Comparison of ENCODE assay signal across 8 cellular contexts in genomic region chr18:57077786-57078552, GRCh38.
DNase-seq lines count a peak whose midpoint lies in the region; ATAC-seq and TF ChIP-seq lines count a peak whose summit lies in the region.

No MANE protein-coding gene starts in this region.

- peaks cover 0 to 4% (median 3%) of the 10 kb centered on the region in 3 donors for H3K9me3 Mint-ChIP-seq in T-cell
- peaks cover 7% of the 10 kb centered on the region for H3K9me3 Mint-ChIP-seq in type B pancreatic cell

- CTCF ChIA-PET in T-cell (lab: Charles Lee): no interaction called here

- no peaks in the 10 kb centered on the region for H3K36me3 ChIP-seq in WERI-Rb-1

- H3K27me3 Mint-ChIP-seq in T-cell (peaks cover 4 to 14% of the 10 kb centered on the region in 2 donors), type B pancreatic cell (peaks cover 51% of the 10 kb centered on the region)

- POLR2A ChIA-PET in T-cell (lab: Charles Lee): no interaction called here

- peaks cover 7% of the 10 kb centered on the region for H3K9me3 ChIP-seq in WERI-Rb-1 (ENCODE audit: severe bottlenecking)

- H3K36me3 Mint-ChIP-seq in T-cell: no peaks in the 10 kb centered on the region
- H3K36me3 Mint-ChIP-seq in type B pancreatic cell: no peaks in the 10 kb centered on the region

- peak; percentile 92 for ATAC-seq in HG02970 (IDR thresholded peaks at IDR 0.05; ENCODE audit: low FRiP score, unreplicated experiment)
- peak; percentile 25 to 78 (median 69) for ATAC-seq in T-cell (replicated peaks in 1 of 4)
- peak; percentile 84 for ATAC-seq in stimulated activated naive CD8-positive, alpha-beta T cell treated with anti-CD3 and anti-CD28 coated beads, Interleukin-15, Interleukin-2, amounts not matched to agents 100 U/mL and 50 U/mL, for 24 hours

- no peak for TF ChIP-seq CTCF in WERI-Rb-1 (IDR thresholded peaks at IDR 0.05; ENCODE audit: low read depth, low read length)
- TF ChIP-seq CTCF in type B pancreatic cell (conservative IDR thresholded peaks at IDR 0.05): no peak

- H3K4me3 ChIP-seq in WERI-Rb-1 (ENCODE audit: low read depth, low read length): no peak overlapping the region

- no peak overlapping the region for H3K27ac ChIP-seq in WERI-Rb-1

- no peak overlapping the region for H3K27ac Mint-ChIP-seq in T-cell
- H3K27ac Mint-ChIP-seq in type B pancreatic cell: no peak overlapping the region

- DNase-seq in activated T-cell treated with anti-CD3 and anti-CD28 coated beads for 24 hours (ENCODE audit: low read depth) (peak; percentile 5), T-cell (peak in 16 of 34 experiments; percentile 1 to 40 (median 9)), Ammon's horn (ENCODE audit: low spot score) (no peak), WERI-Rb-1 (no peak), type B pancreatic cell (ENCODE audit: extremely low spot score, unreplicated experiment) (no peak)
- DNase-seq in activated T-cell treated with anti-CD3 and anti-CD28 coated beads, Interleukin-2, amount 50 U/mL, for 1 hour: no peak
- DNase-seq in stimulated activated naive CD8-positive, alpha-beta T cell treated with anti-CD3 and anti-CD28 coated beads, Interleukin-15, Interleukin-2, amounts not matched to agents 100 U/mL and 50 U/mL, for 24 hours: peak; percentile 65

- H3K27me3 ChIP-seq in WERI-Rb-1 (ENCODE audit: insufficient read depth, low read depth, severe bottlenecking): no peaks in the 10 kb centered on the region

- H3K4me1 Mint-ChIP-seq in T-cell (peaks cover 8 to 20% (median 13%) of the 10 kb centered on the region in 3 donors), type B pancreatic cell (ENCODE audit: unreplicated experiment) (no peaks in the 10 kb centered on the region)

- H3K4me3 Mint-ChIP-seq in T-cell: peak overlapping the region in 1 of 3 donors; percentile 5
- no peak overlapping the region for H3K4me3 Mint-ChIP-seq in type B pancreatic cell

Comparison
In these comparisons a context has a peak if more than half of its experiments do, and no peak if none do; other contexts are left out.
1. DNase-seq: peak in activated T-cell treated with anti-CD3 and anti-CD28 coated beads for 24 hours (single experiment) and stimulated activated naive CD8-positive, alpha-beta T cell treated with anti-CD3 and anti-CD28 coated beads, Interleukin-15, Interleukin-2, amounts not matched to agents 100 U/mL and 50 U/mL, for 24 hours (single experiment); none in activated T-cell treated with anti-CD3 and anti-CD28 coated beads, Interleukin-2, amount 50 U/mL, for 1 hour (single experiment), Ammon's horn (single experiment), WERI-Rb-1 (single experiment) and type B pancreatic cell (single experiment).
2. Peak in every context shown above with its lines, with median percentiles within 50 percentile points of each other: ATAC-seq.